Comparison of ENCODE assay signal across 24 cellular contexts in the genomic region with DNA sequence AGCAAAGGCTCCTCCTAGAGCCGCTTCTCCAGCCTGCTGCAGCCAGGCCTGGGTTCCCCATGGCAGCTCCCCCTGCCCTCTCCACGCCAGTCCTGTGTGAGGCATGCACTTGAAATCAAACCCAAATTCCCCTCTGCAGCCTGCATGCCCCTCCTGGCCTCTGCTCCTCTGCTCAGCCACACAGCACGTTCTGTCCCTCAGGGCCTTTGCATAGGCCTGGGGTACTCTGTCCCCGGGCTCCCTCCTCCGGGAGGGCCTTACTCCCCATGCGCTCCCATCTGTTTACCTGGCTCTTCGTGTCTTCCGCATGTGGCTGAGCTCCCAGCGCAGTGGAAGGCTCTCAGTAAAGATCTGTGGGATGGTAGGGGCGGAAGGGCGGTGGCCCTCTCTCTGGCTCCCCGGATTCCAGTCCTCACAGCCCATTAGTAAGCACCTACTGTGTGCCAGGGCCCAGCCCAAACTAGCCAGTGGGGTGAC.
A peak's percentile ranks its signal among the peaks of the same experiment; 100 is the strongest.
DNase-seq lines count a peak whose midpoint lies in the region; ATAC-seq and TF ChIP-seq lines count a peak whose summit lies in the region.
"Had no signal": no experiment of that assay in that cellular context is flagged by ENCODE, and none has a peak within 500 bp of the region (broad histone marks: within the 10 kb centered on the region; RNA-seq: fewer than 3 reads in every experiment).

No MANE protein-coding gene starts in this region.

- peaks cover 18% of the 10 kb centered on the region for H3K4me1 Mint-ChIP-seq in activated naive CD8-positive, alpha-beta T cell treated with anti-CD3 and anti-CD28 coated beads, Interleukin-2, amount 10 ng/mL, durations not matched to agents 7 days and 5 days
- H3K4me1 Mint-ChIP-seq in activated naive CD8-positive, alpha-beta T cell treated with anti-CD3 and anti-CD28 coated beads for 36 hours = peaks cover 17% of the 10 kb centered on the region
- H3K4me1 Mint-ChIP-seq in naive thymus-derived CD4-positive, alpha-beta T cell = peaks cover 8 to 23% (median 10%) of the 10 kb centered on the region in 7 donors
- H3K4me1 Mint-ChIP-seq in stimulated activated naive CD8-positive, alpha-beta T cell treated with anti-CD3 and anti-CD28 coated beads, Interleukin-15, amount 100 ng/mL, for 72 hours = peaks cover 32% of the 10 kb centered on the region

- peak; percentile 20 for DNase-seq in activated naive CD8-positive, alpha-beta T cell treated with anti-CD3 and anti-CD28 coated beads, Interleukin-2, amount 10 ng/mL, durations not matched to agents 7 days and 5 days
- no peak for DNase-seq in activated naive CD8-positive, alpha-beta T cell treated with anti-CD3 and anti-CD28 coated beads for 36 hours
- no peak for DNase-seq in naive thymus-derived CD4-positive, alpha-beta T cell
- DNase-seq in cerebellum (ENCODE audit: low spot score) (no peak), NCI-H2081 treated with DMSO at 0.1 percent for 48 hours (lab: John Stamatoyannopoulos, UW) (no peak), SIG-M5 (lab: John Stamatoyannopoulos, UW) (no peak)
- DNase-seq in stimulated activated naive CD8-positive, alpha-beta T cell treated with anti-CD3 and anti-CD28 coated beads, Interleukin-15, amount 100 ng/mL, for 72 hours = no peak
- DNase-seq: ACHN; activated CD4-positive, alpha-beta T cell treated with anti-CD3 and anti-CD28 coated beads, Interleukin-2, amount 50 U/mL, for 48 hours; activated naive CD8-positive, alpha-beta T cell treated with anti-CD3 and anti-CD28 coated beads, Interleukin-2, amount 50 U/mL, for 24 hours; DND-41; MV-4-11; naive B cell; NCI-H146; NCI-H524 treated with DMSO at 0.1 percent for 48 hours; NK-92 treated with Interleukin-12 subunit alpha and Interleukin-12 subunit beta, amount 100 ng/mL, for 24 hours; Peyer's patch; SHP77 treated with DMSO at 0.1 percent for 48 hours; stimulated activated CD4-positive, alpha-beta T cell treated with anti-CD3 and anti-CD28 coated beads, Interleukin-2, amount 100 ng/mL, for 24 hours had no signal

- POLR2A ChIA-PET in activated naive CD8-positive, alpha-beta T cell treated with anti-CD3 and anti-CD28 coated beads, Interleukin-2, amount 10 ng/mL, durations not matched to agents 7 days and 5 days (lab: Charles Lee) = no interaction called here
- POLR2A ChIA-PET in naive thymus-derived CD4-positive, alpha-beta T cell (lab: Charles Lee) = interaction anchor here (1.5 to 3.1 kb wide), 2 partner anchors 31 to 46 kb away, joined by 5 to 11 read pairs; no protein-coding TSS in a partner anchor

- no peaks in the 10 kb centered on the region for H3K9me3 ChIP-seq in naive thymus-derived CD4-positive, alpha-beta T cell (ENCODE audit: control insufficient read depth in 2 of 3, low read length in 3 of 3)
- H3K9me3 ChIP-seq: gastroesophageal sphincter, Peyer's patch, tibial nerve had no signal

- CTCF ChIA-PET in naive thymus-derived CD4-positive, alpha-beta T cell (lab: Charles Lee) = no interaction called here

- peaks cover 0 to 12% of the 10 kb centered on the region in 2 donors for H3K4me1 ChIP-seq in naive thymus-derived CD4-positive, alpha-beta T cell (ENCODE audit: control insufficient read depth in 2 of 2, insufficient read depth in 2 of 2, low read length in 2 of 2)

- peaks cover 4% of the 10 kb centered on the region for H3K27me3 Mint-ChIP-seq in activated naive CD8-positive, alpha-beta T cell treated with anti-CD3 and anti-CD28 coated beads, Interleukin-2, amount 10 ng/mL, durations not matched to agents 7 days and 5 days
- no peaks in the 10 kb centered on the region for H3K27me3 Mint-ChIP-seq in activated naive CD8-positive, alpha-beta T cell treated with anti-CD3 and anti-CD28 coated beads for 36 hours
- H3K27me3 Mint-ChIP-seq in naive thymus-derived CD4-positive, alpha-beta T cell = peaks cover 0 to 16% (median 0%) of the 10 kb centered on the region in 5 donors
- H3K27me3 Mint-ChIP-seq in stimulated activated naive CD8-positive, alpha-beta T cell treated with anti-CD3 and anti-CD28 coated beads, Interleukin-15, amount 100 ng/mL, for 72 hours = no peaks in the 10 kb centered on the region
- H3K27me3 Mint-ChIP-seq: activated naive CD8-positive, alpha-beta T cell treated with anti-CD3 and anti-CD28 coated beads, Interleukin-2, amount 50 U/mL, for 24 hours had no signal

- H3K36me3 ChIP-seq in naive thymus-derived CD4-positive, alpha-beta T cell (ENCODE audit: control insufficient read depth in 2 of 3, insufficient read depth in 3 of 3, low read length in 3 of 3) = no peaks in the 10 kb centered on the region
- H3K36me3 ChIP-seq: gastroesophageal sphincter, Peyer's patch, tibial nerve had no signal

- TF ChIP-seq CTCF in VCaP (conservative IDR thresholded peaks at IDR 0.05) = no peak

- H3K4me3 Mint-ChIP-seq in activated naive CD8-positive, alpha-beta T cell treated with anti-CD3 and anti-CD28 coated beads, Interleukin-2, amount 10 ng/mL, durations not matched to agents 7 days and 5 days = no peak overlapping the region
- H3K4me3 Mint-ChIP-seq in activated naive CD8-positive, alpha-beta T cell treated with anti-CD3 and anti-CD28 coated beads for 36 hours = no peak overlapping the region
- H3K4me3 Mint-ChIP-seq in naive thymus-derived CD4-positive, alpha-beta T cell = no peak overlapping the region
- H3K4me3 Mint-ChIP-seq in stimulated activated naive CD8-positive, alpha-beta T cell treated with anti-CD3 and anti-CD28 coated beads, Interleukin-15, amount 100 ng/mL, for 72 hours = no peak overlapping the region
- H3K4me3 Mint-ChIP-seq: activated naive CD8-positive, alpha-beta T cell treated with anti-CD3 and anti-CD28 coated beads, Interleukin-2, amount 50 U/mL, for 24 hours had no signal

- H3K27ac ChIP-seq in VCaP = peak overlapping the region; percentile 100
- no peak overlapping the region for H3K27ac ChIP-seq in naive thymus-derived CD4-positive, alpha-beta T cell (ENCODE audit: low read depth, low read length)

- ATAC-seq in activated naive CD8-positive, alpha-beta T cell treated with anti-CD3 and anti-CD28 coated beads, Interleukin-2, amount 10 ng/mL, durations not matched to agents 7 days and 5 days (ENCODE audit: low read depth) = no peak
- ATAC-seq in naive thymus-derived CD4-positive, alpha-beta T cell = no peak
- ATAC-seq in stimulated activated naive CD8-positive, alpha-beta T cell treated with anti-CD3 and anti-CD28 coated beads, Interleukin-15, amount 100 ng/mL, for 72 hours = no peak
- ATAC-seq: activated CD4-positive, CD25-positive, alpha-beta regulatory T cell treated with anti-CD3 and anti-CD28 coated beads, Interleukin-2, amount 50 U/mL, for 24 hours; activated naive CD8-positive, alpha-beta T cell treated with anti-CD3 and anti-CD28 coated beads, Interleukin-2, amount 50 U/mL, for 24 hours; gastroesophageal sphincter had no signal

- H3K4me3 ChIP-seq in naive thymus-derived CD4-positive, alpha-beta T cell (ENCODE audit: low read length) = no peak overlapping the region
- H3K4me3 ChIP-seq: gastroesophageal sphincter, hepatocyte, Peyer's patch, tibial nerve had no signal

- H3K9me3 Mint-ChIP-seq in activated naive CD8-positive, alpha-beta T cell treated with anti-CD3 and anti-CD28 coated beads, Interleukin-2, amount 10 ng/mL, durations not matched to agents 7 days and 5 days = no peaks in the 10 kb centered on the region
- no peaks in the 10 kb centered on the region for H3K9me3 Mint-ChIP-seq in activated naive CD8-positive, alpha-beta T cell treated with anti-CD3 and anti-CD28 coated beads for 36 hours
- H3K9me3 Mint-ChIP-seq in naive thymus-derived CD4-positive, alpha-beta T cell = peaks cover 0 to 3% (median 0%) of the 10 kb centered on the region in 11 donors
- H3K9me3 Mint-ChIP-seq in stimulated activated naive CD8-positive, alpha-beta T cell treated with anti-CD3 and anti-CD28 coated beads, Interleukin-15, amount 100 ng/mL, for 72 hours = no peaks in the 10 kb centered on the region
- H3K9me3 Mint-ChIP-seq: activated naive CD8-positive, alpha-beta T cell treated with anti-CD3 and anti-CD28 coated beads, Interleukin-2, amount 50 U/mL, for 24 hours; naive B cell had no signal

- no peaks in the 10 kb centered on the region for H3K36me3 Mint-ChIP-seq in activated naive CD8-positive, alpha-beta T cell treated with anti-CD3 and anti-CD28 coated beads, Interleukin-2, amount 10 ng/mL, durations not matched to agents 7 days and 5 days
- no peaks in the 10 kb centered on the region for H3K36me3 Mint-ChIP-seq in activated naive CD8-positive, alpha-beta T cell treated with anti-CD3 and anti-CD28 coated beads for 36 hours
- no peaks in the 10 kb centered on the region for H3K36me3 Mint-ChIP-seq in naive thymus-derived CD4-positive, alpha-beta T cell
- H3K36me3 Mint-ChIP-seq: naive B cell had no signal

- no peak overlapping the region for H3K27ac Mint-ChIP-seq in activated naive CD8-positive, alpha-beta T cell treated with anti-CD3 and anti-CD28 coated beads, Interleukin-2, amount 10 ng/mL, durations not matched to agents 7 days and 5 days
- H3K27ac Mint-ChIP-seq in activated naive CD8-positive, alpha-beta T cell treated with anti-CD3 and anti-CD28 coated beads for 36 hours = no peak overlapping the region
- H3K27ac Mint-ChIP-seq in naive thymus-derived CD4-positive, alpha-beta T cell = peak overlapping the region in 5 of 9 donors; percentile 12 to 65 (median 54)
- H3K27ac Mint-ChIP-seq in stimulated activated naive CD8-positive, alpha-beta T cell treated with anti-CD3 and anti-CD28 coated beads, Interleukin-15, amount 100 ng/mL, for 72 hours = no peak overlapping the region
- H3K27ac Mint-ChIP-seq: activated naive CD8-positive, alpha-beta T cell treated with anti-CD3 and anti-CD28 coated beads, Interleukin-2, amount 50 U/mL, for 24 hours had no signal

- H3K27me3 ChIP-seq in naive thymus-derived CD4-positive, alpha-beta T cell (ENCODE audit: control insufficient read depth in 2 of 2, insufficient read depth in 2 of 2, low read length in 2 of 2) = no peaks in the 10 kb centered on the region
- H3K27me3 ChIP-seq: gastroesophageal sphincter, hepatocyte, Peyer's patch, tibial nerve had no signal

- intact Hi-C loops in naive thymus-derived CD4-positive, alpha-beta T cell (cut with micrococcal nuclease) = loop anchor here in 1 of 2 donors (5.0 kb wide), 1 partner anchor 44 kb away; no protein-coding TSS in a partner anchor

Comparison
In these comparisons a context has a peak if more than half of its experiments do, and no peak if none do; other contexts are left out.
1. H3K27ac Mint-ChIP-seq: peak in naive thymus-derived CD4-positive, alpha-beta T cell (5 of 9); none in activated naive CD8-positive, alpha-beta T cell treated with anti-CD3 and anti-CD28 coated beads, Interleukin-2, amount 10 ng/mL, durations not matched to agents 7 days and 5 days (single experiment), activated naive CD8-positive, alpha-beta T cell treated with anti-CD3 and anti-CD28 coated beads for 36 hours (single experiment) and stimulated activated naive CD8-positive, alpha-beta T cell treated with anti-CD3 and anti-CD28 coated beads, Interleukin-15, amount 100 ng/mL, for 72 hours (0 of 2).